Comparison of ENCODE assay signal across 32 cellular contexts in genomic region chr6:12134581-12134980, GRCh38.
"Had no signal": no experiment of that assay in that cellular context is flagged by ENCODE, and none has a peak within 500 bp of the region (broad histone marks: within the 10 kb centered on the region; RNA-seq: fewer than 3 reads in every experiment).

No MANE protein-coding gene starts in this region.

- H2AFZ ChIP-seq: neural progenitor cell, parathyroid adenoma had no signal

- FAIRE-seq: urothelium cell line had no signal

- ATAC-seq: natural killer cell; psoas muscle; right cardiac atrium; right lobe of liver; stimulated activated memory B cell treated with anti-CD40 and anti-IgM and Interleukin-4, amounts not matched to agents 10 μg/mL and 1 μg/mL and 100 μg/mL, for 72 hours; stimulated activated naive CD8-positive, alpha-beta T cell treated with anti-CD3 and anti-CD28 coated beads, Interleukin-15, amount 100 ng/mL, for 72 hours; stimulated activated naive CD8-positive, alpha-beta T cell treated with anti-CD3 and anti-CD28 coated beads, Interleukin-15, Interleukin-2, amounts not matched to agents 100 U/mL and 50 U/mL, for 24 hours had no signal

- H3K4me3 ChIP-seq: neural progenitor cell, ovary, psoas muscle, right lobe of liver, sigmoid colon, skin epidermis, smooth muscle cell, spleen, suprapubic skin, testis, tibial nerve, upper lobe of left lung, vagina had no signal

- H3K9me3 Mint-ChIP-seq: natural killer cell; stimulated activated memory B cell treated with anti-CD40 and anti-IgM and Interleukin-4, amounts not matched to agents 10 μg/mL and 1 μg/mL and 100 μg/mL, for 72 hours had no signal

- H3K4me2 ChIP-seq: neural progenitor cell, smooth muscle cell had no signal

- H3K27ac Mint-ChIP-seq: natural killer cell; nephron; neural progenitor cell; progenitor cell of endocrine pancreas; stimulated activated naive CD8-positive, alpha-beta T cell treated with anti-CD3 and anti-CD28 coated beads, Interleukin-15, amount 100 ng/mL, for 72 hours had no signal

- DNase-seq: natural killer cell; occipital lobe; ovary; posterior cingulate gyrus; psoas muscle; right cardiac atrium; right lobe of liver; sigmoid colon; spleen; stimulated activated CD4-positive, alpha-beta T cell treated with anti-CD3 and anti-CD28 coated beads, Interleukin-12 subunit alpha, Interleukin-12 subunit beta, amount 100 ng/mL, for 4 hours; stimulated activated CD4-positive, alpha-beta T cell treated with anti-CD3 and anti-CD28 coated beads, Interleukin-1b, Interleukin-23, amount 100 ng/mL, for 48 hours; stimulated activated CD4-positive, alpha-beta T cell treated with anti-CD3 and anti-CD28 coated beads, Interleukin-4, amount 100 ng/mL, for 1 hour; stimulated activated CD4-positive, alpha-beta T cell treated with anti-CD3 and anti-CD28 coated beads, Interleukin-4, amount 100 ng/mL, for 4 hours; stimulated activated CD8-positive, alpha-beta memory T cell treated with anti-CD3 and anti-CD28 coated beads, Interleukin-4, amount 100 ng/mL, for 48 hours; stimulated activated naive CD4-positive, alpha-beta T cell; stimulated activated naive CD8-positive, alpha-beta T cell treated with anti-CD3 and anti-CD28 coated beads, Interleukin-15, amount 100 ng/mL, for 72 hours; stimulated activated naive CD8-positive, alpha-beta T cell treated with anti-CD3 and anti-CD28 coated beads, Interleukin-15, Interleukin-2, amounts not matched to agents 100 U/mL and 50 U/mL, for 24 hours; substantia nigra; testis; trophoblast cell; upper lobe of left lung had no signal

- H3K4me1 Mint-ChIP-seq: nephron, neural progenitor cell had no signal

- H3K4me3 Mint-ChIP-seq: natural killer cell; nephron; neural progenitor cell; stimulated activated memory B cell treated with anti-CD40 and anti-IgM and Interleukin-4, amounts not matched to agents 10 μg/mL and 1 μg/mL and 100 μg/mL, for 72 hours; stimulated activated naive CD8-positive, alpha-beta T cell treated with anti-CD3 and anti-CD28 coated beads, Interleukin-15, amount 100 ng/mL, for 72 hours had no signal

- H3K27me3 ChIP-seq: neural progenitor cell, ovary, right lobe of liver, sigmoid colon, spleen, suprapubic skin, testis, tibial nerve, upper lobe of left lung, vagina had no signal

- H3K9ac ChIP-seq: neural progenitor cell, parathyroid adenoma had no signal

- H3K36me3 ChIP-seq: ovary had no signal

- H3K27ac ChIP-seq: neural progenitor cell, ovary, parathyroid adenoma, psoas muscle, right lobe of liver, sigmoid colon, skin epidermis, spleen, suprapubic skin, testis, tibial nerve, upper lobe of left lung, vagina had no signal

- H3K36me3 Mint-ChIP-seq: natural killer cell had no signal

- H3K79me2 ChIP-seq: parathyroid adenoma had no signal

- H3K9me3 ChIP-seq: ovary, psoas muscle, right lobe of liver, sigmoid colon, spleen, suprapubic skin, testis, tibial nerve, upper lobe of left lung, vagina had no signal

- H3K4me1 ChIP-seq: neural progenitor cell, parathyroid adenoma, testis had no signal

- H3K27me3 Mint-ChIP-seq: progenitor cell of endocrine pancreas; stimulated activated memory B cell treated with anti-CD40 and anti-IgM and Interleukin-4, amounts not matched to agents 10 μg/mL and 1 μg/mL and 100 μg/mL, for 72 hours; stimulated activated naive CD8-positive, alpha-beta T cell treated with anti-CD3 and anti-CD28 coated beads, Interleukin-15, amount 100 ng/mL, for 72 hours had no signal
